9 cellular contexts compared by ENCODE assay signal in the genomic region with DNA sequence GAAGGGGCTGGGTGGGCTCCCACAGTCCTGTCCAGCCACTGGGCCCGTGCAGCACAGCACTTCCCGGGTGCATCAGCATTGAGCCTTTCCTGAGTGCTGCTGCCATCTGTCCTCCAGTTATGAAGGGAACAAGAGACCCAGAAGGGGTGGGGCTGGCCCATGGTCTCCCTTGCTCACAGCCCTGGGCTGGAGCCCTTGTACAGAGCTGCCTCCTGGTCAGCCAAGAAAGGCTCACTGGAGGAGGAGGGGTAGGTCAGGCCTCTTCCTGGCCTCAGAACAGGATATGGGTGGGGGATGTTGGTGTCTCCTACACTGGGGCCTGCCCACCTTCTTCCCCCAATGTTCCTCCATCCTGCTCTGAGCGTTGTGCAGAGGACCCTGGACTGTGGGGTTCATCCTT. TPM values are rescaled to one million over a fixed set of nuclear protein-coding genes. Genes with fewer than 3 reads are reported as not detected.
DNase-seq lines count a peak whose midpoint lies in the region; ATAC-seq, FAIRE-seq and TF ChIP-seq lines count a peak whose summit lies in the region.
"Not testable (repeated sequence)": the region's sequence is repeated elsewhere in the genome, so short reads cannot be mapped to it uniquely, and the experiment has no call there.
"Had no signal": no experiment of that assay in that cellular context is flagged by ENCODE, and none has a peak within 500 bp of the region (broad histone marks: within the 10 kb centered on the region; RNA-seq: fewer than 3 reads in every experiment).

No MANE protein-coding gene starts in this region.

- not testable (repeated sequence) for H3K9ac ChIP-seq in K562 (ENCODE audit: insufficient read depth in 1 of 2, low read depth in 2 of 2, low read length in 2 of 2)

- CTCF ChIA-PET in Panc1 (lab: Charles Lee); K562 (lab: Yijun Ruan, JAX; ENCODE audit: low intra/inter-chr PET ratio): not testable (repeated sequence)

- not testable (repeated sequence) for H3K79me2 ChIP-seq in K562 (ENCODE audit: control insufficient read depth, insufficient read depth, low read length)

- H3K4me3 Mint-ChIP-seq in stimulated activated naive CD8-positive, alpha-beta T cell treated with anti-CD3 and anti-CD28 coated beads, Interleukin-15, amount 100 ng/mL, for 72 hours: not testable (repeated sequence)

- not testable (repeated sequence) for TF ChIP-seq CTCF in Panc1 (IDR thresholded peaks at IDR 0.05); K562 (IDR thresholded peaks at IDR 0.05 in 2 of 3, conservative IDR thresholded peaks at IDR 0.05 in 1 of 3; ENCODE audit: insufficient read depth in 2 of 3, low read depth in 1 of 3, low read length in 3 of 3); heart left ventricle (IDR thresholded peaks at IDR 0.05); right lobe of liver (IDR thresholded peaks at IDR 0.05)

- TF ChIP-seq POLR2A in K562 (conservative IDR thresholded peaks at IDR 0.05); heart left ventricle (IDR thresholded peaks at IDR 0.05); right lobe of liver (IDR thresholded peaks at IDR 0.05): not testable (repeated sequence)

- not testable (repeated sequence) for BruUV-seq in Panc1 (replicated peaks; lab: Mats Ljungman, UMichigan); K562 (replicated peaks; lab: Mats Ljungman, UMichigan)

- not testable (repeated sequence) for H3K27me3 ChIP-seq in Panc1 (ENCODE audit: control insufficient read depth, insufficient read depth, low read length); K562 (ENCODE audit: control insufficient read depth in 2 of 2, insufficient read depth in 2 of 2, low read length in 2 of 2); heart left ventricle; right lobe of liver

- not testable (repeated sequence) for TF ChIP-seq EP300 in K562 (IDR thresholded peaks at IDR 0.05; ENCODE audit: low read length)

- not testable (repeated sequence) for H3K36me3 ChIP-seq in Panc1 (ENCODE audit: control insufficient read depth, insufficient read depth, low read length); K562 (ENCODE audit: control insufficient read depth, insufficient read depth, low read length); heart left ventricle; right lobe of liver

- H3K9me1 ChIP-seq in K562 (ENCODE audit: control insufficient read depth, insufficient read depth, low read length): not testable (repeated sequence)

- POLR2A ChIA-PET in Panc1 (lab: Charles Lee); K562 (lab: Yijun Ruan, JAX): not testable (repeated sequence)

- no CpG with 5 or more reads among the region's 3 CpGs for WGBS in K562 (ENCODE audit: insufficient coverage, low coverage, missing lambda C conversion rate)
- WGBS in heart left ventricle, 4 donors: no CpG with 5 or more reads among the region's 3 CpGs
- no CpG with 5 or more reads among the region's 3 CpGs for WGBS in right lobe of liver (ENCODE audit: insufficient coverage, low coverage, low lambda C conversion rate, missing lambda C conversion rate)

- H3K27me3 Mint-ChIP-seq in stimulated activated naive CD8-positive, alpha-beta T cell treated with anti-CD3 and anti-CD28 coated beads, Interleukin-15, amount 100 ng/mL, for 72 hours: not testable (repeated sequence)

- not testable (repeated sequence) for H3K4me3 ChIP-seq in Panc1 (ENCODE audit: low read depth in 2 of 2, low read length in 2 of 2); K562; heart left ventricle; right lobe of liver

- not testable (repeated sequence) for H3K9me3 Mint-ChIP-seq in stimulated activated naive CD8-positive, alpha-beta T cell treated with anti-CD3 and anti-CD28 coated beads, Interleukin-15, amount 100 ng/mL, for 72 hours

- H3K27ac Mint-ChIP-seq in stimulated activated naive CD8-positive, alpha-beta T cell treated with anti-CD3 and anti-CD28 coated beads, Interleukin-15, amount 100 ng/mL, for 72 hours: not testable (repeated sequence)

- H3K4me1 Mint-ChIP-seq in stimulated activated naive CD8-positive, alpha-beta T cell treated with anti-CD3 and anti-CD28 coated beads, Interleukin-15, amount 100 ng/mL, for 72 hours: not testable (repeated sequence)

- FAIRE-seq in K562 (lab: Jason Lieb, UNC): not testable (repeated sequence)

- DNase-seq in Panc1 (ENCODE audit: low read depth, low spot score); K562 (ENCODE audit: extremely low read depth in 1 of 4, low spot score in 3 of 4); heart left ventricle; left colon; right lobe of liver; stimulated activated naive CD8-positive, alpha-beta T cell treated with anti-CD3 and anti-CD28 coated beads, Interleukin-15, amount 100 ng/mL, for 72 hours: not testable (repeated sequence)

- H3K4me2 ChIP-seq in K562 (ENCODE audit: insufficient read depth, low read length): not testable (repeated sequence)

- intact Hi-C loops in Panc1 (cut with micrococcal nuclease; ENCODE audit: unreplicated experiment); K562 (cut with micrococcal nuclease); heart left ventricle (cut with DNase I); left colon (cut with DNase I, micrococcal nuclease); right lobe of liver (cut with DNase I): not testable (repeated sequence)

- ATAC-seq in Panc1 (peak; percentile 62), K562 (peak; percentile 46; the same call in 2 of the 3 replicates), heart left ventricle (peak; percentile 44 to 76 (median 49)), left colon (peak; percentile 15), right lobe of liver (peak; percentile 9 to 52 (median 48))
- ATAC-seq in stimulated activated naive CD8-positive, alpha-beta T cell treated with anti-CD3 and anti-CD28 coated beads, Interleukin-15, amount 100 ng/mL, for 72 hours: peak; percentile 22

- H2AFZ ChIP-seq in K562 (ENCODE audit: low read depth, low read length): not testable (repeated sequence)

- not testable (repeated sequence) for H3K9me3 ChIP-seq in Panc1 (ENCODE audit: control insufficient read depth, insufficient read depth, low read depth, low read length); K562 (replicated peaks; ENCODE audit: control insufficient read depth, insufficient read depth, low read depth, low read length); heart left ventricle; right lobe of liver

- H4K20me1 ChIP-seq in K562 (replicated peaks; ENCODE audit: control insufficient read depth, insufficient read depth, low read length): not testable (repeated sequence)

- TF ChIP-seq RAD21 in K562 (CRISPR knock-in tag; conservative IDR thresholded peaks at IDR 0.05 in 1 of 2, IDR thresholded peaks at IDR 0.05 in 1 of 2): not testable (repeated sequence)

- not testable (repeated sequence) for H3K27ac ChIP-seq in Panc1 (ENCODE audit: low read length); K562 (ENCODE audit: extremely low read depth, low read depth, low read length); heart left ventricle; right lobe of liver

- in situ Hi-C loops in Panc1 (cut with HindIII; ENCODE audit: low pct_unique_long_range_greater_than_20kb, low sequenced_read_pairs); K562 (cut with MboI): not testable (repeated sequence)

- H3K4me1 ChIP-seq in Panc1 (ENCODE audit: control insufficient read depth, insufficient read depth, low read length); K562 (replicated peaks in 1 of 2; ENCODE audit: control insufficient read depth in 2 of 2, insufficient read depth in 2 of 2, low read length in 2 of 2); heart left ventricle; right lobe of liver: not testable (repeated sequence)

RNA-seq across cellular contexts. Expression of a gene that starts 30.6 kb away (rescaled TPM):
- total RNA-seq in Panc1 (2021; ENCODE audit: unreplicated experiment): 0.21 TPM
- polyA plus RNA-seq in Panc1 (2012; ENCODE audit: insufficient read length): not detected
- total RNA-seq in K562 (2011; cell fraction: chromatin; rRNA removed; ENCODE audit: low replicate concordance): not detected in 2 replicates
- 0.17 and 0.79 TPM in 2 replicates for total RNA-seq in K562 (2011; cell fraction: nucleolus; rRNA removed)
- total RNA-seq in K562 (2011; cell fraction: nucleoplasm; rRNA removed): not detected in 2 replicates
- total RNA-seq in K562 (2014; rRNA removed): not detected in 2 replicates
- total RNA-seq in K562 (2014; rRNA removed; fragmentation: Illumina TruSeq; extraction: Trizol): not detected in 2 replicates
- total RNA-seq in K562 (2015; rRNA removed; fragmentation: Illumina TruSeq; extraction: Trizol): 0.11 TPM in 1 of 2 replicates, not detected in the other
- 0.07 and 0.27 TPM in 2 replicates for total RNA-seq in K562 (2021)
- 0.05 and 0.07 TPM in 2 replicates for polyA plus RNA-seq in K562 (2011; rRNA removed)
- 0.04 and 0.07 TPM in 2 replicates for polyA plus RNA-seq in K562 (2011; cell fraction: cytosol; rRNA removed)
- 0.37 TPM in 1 of 2 replicates, not detected in the other for polyA plus RNA-seq in K562 (2011; cell fraction: nucleus; rRNA removed)
- polyA plus RNA-seq in K562 (2012): 0.29 TPM in 1 of 2 replicates, not detected in the other
- not detected in 2 replicates for polyA plus RNA-seq in K562 (2014; fragmentation: Illumina TruSeq; extraction: Trizol)
- polyA plus RNA-seq in K562 (2014; fragmentation: Nextera tagmentation; extraction: Ambion mirVana): not detected
- polyA plus RNA-seq in K562 (2014; rRNA removed): 0.41 TPM in 1 of 2 replicates, not detected in the other
- polyA minus RNA-seq in K562 (2011; rRNA and poly(A)+ RNA removed): not detected in 2 replicates
- not detected in 2 replicates for polyA minus RNA-seq in K562 (2011; cell fraction: cytosol; rRNA and poly(A)+ RNA removed)
- 0.27 TPM in 1 of 2 replicates, not detected in the other for polyA minus RNA-seq in K562 (2011; cell fraction: nucleus; rRNA and poly(A)+ RNA removed)
- 1 to 10 TPM; 1.1 to 6.3 (median 2.1) TPM for total RNA-seq in heart left ventricle
- polyA plus RNA-seq in heart left ventricle: 1 to 10 TPM; 2.1 to 3.3 TPM
- 1 to 10 TPM in 1 of 2 donors, under 1 TPM in 1; 0.79 to 1.5 TPM for total RNA-seq in left colon
- total RNA-seq in right lobe of liver: 1 to 10 TPM; 2.6 to 6.1 (median 4.2) TPM
- total RNA-seq: A172 had no signal

RNA-seq across cellular contexts. Expression of a gene that starts 50.0 kb away (rescaled TPM):
- 0.31 TPM for total RNA-seq in Panc1 (2021; ENCODE audit: unreplicated experiment)
- polyA plus RNA-seq in Panc1 (2012; ENCODE audit: insufficient read length): not detected
- 0.48 and 0.81 TPM in 2 replicates for total RNA-seq in K562 (2011; cell fraction: chromatin; rRNA removed; ENCODE audit: low replicate concordance)
- total RNA-seq in K562 (2011; cell fraction: nucleolus; rRNA removed): not detected in 2 replicates
- 0.37 TPM in 1 of 2 replicates, not detected in the other for total RNA-seq in K562 (2011; cell fraction: nucleoplasm; rRNA removed)
- total RNA-seq in K562 (2014; rRNA removed): not detected in 2 replicates
- not detected in 2 replicates for total RNA-seq in K562 (2014; rRNA removed; fragmentation: Illumina TruSeq; extraction: Trizol)
- total RNA-seq in K562 (2015; rRNA removed; fragmentation: Illumina TruSeq; extraction: Trizol): not detected in 2 replicates
- 0.22 TPM in 1 of 2 replicates, not detected in the other for total RNA-seq in K562 (2021)
- 0.11 TPM in 1 of 2 replicates, not detected in the other for polyA plus RNA-seq in K562 (2011; rRNA removed)
- polyA plus RNA-seq in K562 (2011; cell fraction: cytosol; rRNA removed): not detected in 2 replicates
- polyA plus RNA-seq in K562 (2011; cell fraction: nucleus; rRNA removed): not detected in 2 replicates
- polyA plus RNA-seq in K562 (2012): not detected in 2 replicates
- polyA plus RNA-seq in K562 (2014; fragmentation: Illumina TruSeq; extraction: Trizol): not detected in 2 replicates
- not detected for polyA plus RNA-seq in K562 (2014; fragmentation: Nextera tagmentation; extraction: Ambion mirVana)
- polyA plus RNA-seq in K562 (2014; rRNA removed): not detected in 2 replicates
- polyA minus RNA-seq in K562 (2011; rRNA and poly(A)+ RNA removed): not detected in 2 replicates
- polyA minus RNA-seq in K562 (2011; cell fraction: cytosol; rRNA and poly(A)+ RNA removed): not detected in 2 replicates
- polyA minus RNA-seq in K562 (2011; cell fraction: nucleus; rRNA and poly(A)+ RNA removed): not detected in 2 replicates
- total RNA-seq in heart left ventricle: 1 to 10 TPM in 5 of 9 donors, under 1 TPM in 3, not detected in 1; 0.69 to 5.9 (median 1.5) TPM
- polyA plus RNA-seq in heart left ventricle: 1 to 10 TPM; 1.5 to 2.0 TPM
- total RNA-seq in left colon: 1 to 10 TPM; 1.4 to 1.8 TPM
- total RNA-seq in right lobe of liver: 1 to 10 TPM in 4 of 6 experiments, under 1 TPM in 2; 0.68 to 9.2 (median 2.2) TPM
- total RNA-seq: A172, G401, H1 had no signal
